ENCODE assay signal across 30 cellular contexts in genomic region chr1:229984992-229985985, GRCh38.
"Had no signal": no experiment of that assay in that cellular context is flagged by ENCODE, and none has a peak within 500 bp of the region (broad histone marks: within the 10 kb centered on the region; RNA-seq: fewer than 3 reads in every experiment).

No MANE protein-coding gene starts in this region.

- H3K27me3 ChIP-seq: foreskin keratinocyte, upper lobe of left lung had no signal

- H3K4me3 ChIP-seq: thoracic aorta, upper lobe of left lung had no signal

- ATAC-seq: activated CD4-positive, CD25-positive, alpha-beta regulatory T cell treated with anti-CD3 and anti-CD28 coated beads, Interleukin-2, amount 50 U/mL, for 24 hours; esophagus mucosa; foreskin keratinocyte; left cardiac atrium; naive thymus-derived CD4-positive, alpha-beta T cell; right cardiac atrium; T-cell had no signal

- H3K27ac ChIP-seq: foreskin keratinocyte, thoracic aorta, upper lobe of left lung, WERI-Rb-1 had no signal

- DNase-seq: activated CD4-positive, alpha-beta T cell treated with anti-CD3 and anti-CD28 coated beads for 48 hours; activated CD4-positive, alpha-beta T cell treated with anti-CD3 and anti-CD28 coated beads, Interleukin-2, amount 50 U/mL, for 48 hours; activated CD8-positive, alpha-beta memory T cell treated with anti-CD3 and anti-CD28 coated beads for 24 hours; activated gamma-delta T cell treated with Interleukin-2 at 50 U/mL for 16 hours; activated naive CD4-positive, alpha-beta T cell treated with anti-CD3 and anti-CD28 coated beads, Interleukin-2, amount 50 U/mL, for 16 hours; activated T-cell treated with anti-CD3 and anti-CD28 coated beads, Interleukin-2, amount 50 U/mL, for 1 hour; amniotic stem cell; caudate nucleus; cortex of kidney; foreskin keratinocyte; glutamatergic neuron; islet precursor cell; left cardiac atrium; midbrain; naive thymus-derived CD4-positive, alpha-beta T cell; occipital lobe; posterior cingulate gyrus; right cardiac atrium; stimulated activated CD4-positive, alpha-beta T cell treated with anti-CD3 and anti-CD28 coated beads, Interleukin-2, amount 100 ng/mL, for 48 hours; T-cell; upper lobe of left lung; WERI-Rb-1 had no signal

- H3K4me1 ChIP-seq: upper lobe of left lung had no signal

- H3K9me3 Mint-ChIP-seq: activated T-helper 1 cell treated with anti-CD3 and anti-CD28 coated beads, Interleukin-12 subunit alpha, Interleukin-12 subunit beta, Interleukin-2, Interleukin-4 antibody, amounts not matched to agents 30 ng/mL and 10 ng/mL and 1 ng/mL, durations not matched to agents 14 hours and 24 hours and 36 hours; memory B cell; naive thymus-derived CD4-positive, alpha-beta T cell; neural crest cell; stimulated activated naive CD8-positive, alpha-beta T cell treated with anti-CD3 and anti-CD28 coated beads, Interleukin-15, Interleukin-2, amounts not matched to agents 100 ng/mL and 50 ng/mL, for 24 hours; T-cell; T-helper 2 cell treated with Interferon-gamma antibody and Interleukin-4, amounts not matched to agents 5 μg/mL and 100 μg/mL, for 36 hours had no signal

- H3K4me1 Mint-ChIP-seq: neural crest cell had no signal

- H3K27ac Mint-ChIP-seq: activated T-helper 1 cell treated with anti-CD3 and anti-CD28 coated beads, Interleukin-12 subunit alpha, Interleukin-12 subunit beta, Interleukin-2, Interleukin-4 antibody, amounts not matched to agents 30 ng/mL and 10 ng/mL and 1 ng/mL, durations not matched to agents 14 hours and 24 hours and 36 hours; memory B cell; stimulated activated naive CD8-positive, alpha-beta T cell treated with anti-CD3 and anti-CD28 coated beads, Interleukin-15, Interleukin-2, amounts not matched to agents 100 ng/mL and 50 ng/mL, for 24 hours; T-cell; T-helper 2 cell treated with Interferon-gamma antibody and Interleukin-4, amounts not matched to agents 5 μg/mL and 100 μg/mL, for 36 hours had no signal

- H3K36me3 ChIP-seq: thoracic aorta, upper lobe of left lung, WERI-Rb-1 had no signal

- H3K36me3 Mint-ChIP-seq: memory B cell; naive thymus-derived CD4-positive, alpha-beta T cell; T-cell had no signal

- H3K4me3 Mint-ChIP-seq: activated T-helper 1 cell treated with anti-CD3 and anti-CD28 coated beads, Interleukin-12 subunit alpha, Interleukin-12 subunit beta, Interleukin-2, Interleukin-4 antibody, amounts not matched to agents 30 ng/mL and 10 ng/mL and 1 ng/mL, durations not matched to agents 14 hours and 24 hours and 36 hours; memory B cell; naive thymus-derived CD4-positive, alpha-beta T cell; neural crest cell; stimulated activated naive CD8-positive, alpha-beta T cell treated with anti-CD3 and anti-CD28 coated beads, Interleukin-15, Interleukin-2, amounts not matched to agents 100 ng/mL and 50 ng/mL, for 24 hours; T-cell; T-helper 2 cell treated with Interferon-gamma antibody and Interleukin-4, amounts not matched to agents 5 μg/mL and 100 μg/mL, for 36 hours had no signal

- H3K9me3 ChIP-seq: thoracic aorta, upper lobe of left lung had no signal
